In the genomic region with DNA sequence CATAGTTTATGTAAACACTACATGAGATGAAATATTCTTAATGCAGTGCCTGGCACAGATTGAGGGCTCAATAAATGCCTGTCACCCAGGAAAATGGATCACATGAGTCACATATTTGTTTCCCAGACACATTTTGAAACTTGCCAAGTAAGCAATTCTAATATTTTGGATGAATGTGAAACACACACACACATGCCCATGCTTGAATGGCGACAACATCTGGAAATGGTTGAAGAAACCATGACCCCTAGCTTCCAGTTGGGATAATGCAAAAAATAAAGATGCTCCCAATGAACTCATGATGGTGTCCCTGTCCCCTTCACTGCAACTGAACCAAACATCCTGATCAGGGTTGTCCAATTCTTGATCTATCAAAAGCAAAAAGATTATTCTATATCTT, we compare ENCODE assay signal across 2 cellular contexts.
TF ChIP-seq lines count a peak whose summit lies in the region.

No MANE protein-coding gene starts in this region.

TF ChIP-seq in SK-N-SH, 30 proteins besides CTCF, POLR2A, EP300 and RAD21 (continued from another document):
- TF ChIP-seq, protein P1, sequence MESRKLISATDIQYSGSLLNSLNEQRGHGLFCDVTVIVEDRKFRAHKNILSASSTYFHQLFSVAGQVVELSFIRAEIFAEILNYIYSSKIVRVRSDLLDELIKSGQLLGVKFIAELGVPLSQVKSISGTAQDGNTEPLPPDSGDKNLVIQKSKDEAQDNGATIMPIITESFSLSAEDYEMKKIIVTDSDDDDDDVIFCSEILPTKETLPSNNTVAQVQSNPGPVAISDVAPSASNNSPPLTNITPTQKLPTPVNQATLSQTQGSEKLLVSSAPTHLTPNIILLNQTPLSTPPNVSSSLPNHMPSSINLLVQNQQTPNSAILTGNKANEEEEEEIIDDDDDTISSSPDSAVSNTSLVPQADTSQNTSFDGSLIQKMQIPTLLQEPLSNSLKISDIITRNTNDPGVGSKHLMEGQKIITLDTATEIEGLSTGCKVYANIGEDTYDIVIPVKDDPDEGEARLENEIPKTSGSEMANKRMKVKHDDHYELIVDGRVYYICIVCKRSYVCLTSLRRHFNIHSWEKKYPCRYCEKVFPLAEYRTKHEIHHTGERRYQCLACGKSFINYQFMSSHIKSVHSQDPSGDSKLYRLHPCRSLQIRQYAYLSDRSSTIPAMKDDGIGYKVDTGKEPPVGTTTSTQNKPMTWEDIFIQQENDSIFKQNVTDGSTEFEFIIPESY (IDR thresholded peaks at IDR 0.05; ENCODE audit: borderline replicate concordance, low read depth) = no peak
- TF ChIP-seq RCOR1 (IDR thresholded peaks at IDR 0.05; ENCODE audit: low read length) (no peak), TCF12 (IDR thresholded peaks at IDR 0.05) (no peak), FOSL2 (IDR thresholded peaks at IDR 0.05; ENCODE audit: borderline replicate concordance, low read depth) (no peak), POLR2AphosphoS5 (IDR thresholded peaks at IDR 0.05; ENCODE audit: low read depth, low read length) (no peak), MXI1 (IDR thresholded peaks at IDR 0.05; ENCODE audit: low read depth, low read length) (no peak), TEAD4 (IDR thresholded peaks at IDR 0.05; ENCODE audit: borderline replicate concordance, insufficient read depth) (no peak), CHD2 (IDR thresholded peaks at IDR 0.05; ENCODE audit: low read length, partially characterized antibody) (no peak)
- TF ChIP-seq, protein P2, sequence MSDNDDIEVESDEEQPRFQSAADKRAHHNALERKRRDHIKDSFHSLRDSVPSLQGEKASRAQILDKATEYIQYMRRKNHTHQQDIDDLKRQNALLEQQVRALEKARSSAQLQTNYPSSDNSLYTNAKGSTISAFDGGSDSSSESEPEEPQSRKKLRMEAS (IDR thresholded peaks at IDR 0.05; ENCODE audit: low read depth) = no peak
- TF ChIP-seq, protein P3, sequence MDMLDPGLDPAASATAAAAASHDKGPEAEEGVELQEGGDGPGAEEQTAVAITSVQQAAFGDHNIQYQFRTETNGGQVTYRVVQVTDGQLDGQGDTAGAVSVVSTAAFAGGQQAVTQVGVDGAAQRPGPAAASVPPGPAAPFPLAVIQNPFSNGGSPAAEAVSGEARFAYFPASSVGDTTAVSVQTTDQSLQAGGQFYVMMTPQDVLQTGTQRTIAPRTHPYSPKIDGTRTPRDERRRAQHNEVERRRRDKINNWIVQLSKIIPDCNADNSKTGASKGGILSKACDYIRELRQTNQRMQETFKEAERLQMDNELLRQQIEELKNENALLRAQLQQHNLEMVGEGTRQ (IDR thresholded peaks at IDR 0.05; ENCODE audit: borderline replicate concordance, low read depth, low read length) = no peak

TF ChIP-seq in SK-N-SH treated with all-trans-retinoic acid at 6 μM for 48 hours, 23 proteins besides CTCF, POLR2A, EP300 and RAD21 (continued from another document):
- TF ChIP-seq POU6F1 (CRISPR knock-in tag; IDR thresholded peaks at IDR 0.05; ENCODE audit: borderline replicate concordance, low read depth) (no peak), TCF4 (CRISPR knock-in tag; IDR thresholded peaks at IDR 0.05; ENCODE audit: borderline replicate concordance) (no peak), PPARA (CRISPR knock-in tag; IDR thresholded peaks at IDR 0.05; ENCODE audit: borderline replicate concordance) (no peak), ZNF565 (CRISPR knock-in tag; conservative IDR thresholded peaks at IDR 0.05; ENCODE audit: low read depth) (no peak)
